In genomic region chr2:2573658-2574293, GRCh38 we compare ENCODE assay signal across 13 cellular contexts.
DNase-seq lines count a peak whose midpoint lies in the region; ATAC-seq, FAIRE-seq and TF ChIP-seq lines count a peak whose summit lies in the region.
"Had no signal": no experiment of that assay in that cellular context is flagged by ENCODE, and none has a peak within 500 bp of the region (broad histone marks: within the 10 kb centered on the region; RNA-seq: fewer than 3 reads in every experiment).

No MANE protein-coding gene starts in this region.

- H3K27ac ChIP-seq in K562 (ENCODE audit: extremely low read depth, low read depth, low read length) (no peak overlapping the region; the same call in 2 of the 3 replicates), spleen (no peak overlapping the region)

- peak; percentile 53 for ATAC-seq in activated naive CD4-positive, alpha-beta T cell treated with anti-CD3 and anti-CD28 coated beads, Interleukin-2, amount 50 U/mL, for 72 hours
- ATAC-seq in K562 = no peak
- ATAC-seq in HG02571 (IDR thresholded peaks at IDR 0.05; ENCODE audit: unreplicated experiment) = no peak
- no peak for ATAC-seq in activated CD4-positive, CD25-positive, alpha-beta regulatory T cell treated with anti-CD3 and anti-CD28 coated beads, Interleukin-2, amount 50 U/mL, for 24 hours
- ATAC-seq in HG03139 (IDR thresholded peaks at IDR 0.05; ENCODE audit: unreplicated experiment) = no peak

- no peak for TF ChIP-seq CTCF in K562 (IDR thresholded peaks at IDR 0.05 in 2 of 3, conservative IDR thresholded peaks at IDR 0.05 in 1 of 3; ENCODE audit: insufficient read depth in 2 of 3, low read depth in 1 of 3, low read length in 3 of 3)
- TF ChIP-seq CTCF in spleen (IDR thresholded peaks at IDR 0.05 in 8 of 11, conservative IDR thresholded peaks at IDR 0.05 in 3 of 11) = no peak

- in situ Hi-C loops in KBM-7 (cut with MboI; ENCODE audit: low pct_unique_long_range_greater_than_20kb, low sequenced_read_pairs) (no loop called here), K562 (cut with MboI) (no loop called here)

- peaks cover 8% of the 10 kb centered on the region; the same call in 1 of the 2 replicates for H3K9me3 ChIP-seq in K562 (replicated peaks; ENCODE audit: control insufficient read depth, insufficient read depth, low read depth, low read length)
- peaks cover 0 to 3% (median 0%) of the 10 kb centered on the region in 8 donors for H3K9me3 ChIP-seq in spleen

- H3K27me3 ChIP-seq in K562 (ENCODE audit: control insufficient read depth in 2 of 2, insufficient read depth in 2 of 2, low read length in 2 of 2) = peaks cover 7 to 48% of the 10 kb centered on the region in 2 experiments; a peak in 4 of 5 replicates
- H3K27me3 ChIP-seq in spleen (replicated peaks in 1 of 7) = peaks cover 0 to 7% (median 0%) of the 10 kb centered on the region in 7 donors

- H3K4me2 ChIP-seq in K562 (ENCODE audit: insufficient read depth, low read length) = no peak overlapping the region

- intact Hi-C loops in K562 (cut with micrococcal nuclease) = no loop called here
- intact Hi-C loops in spleen (cut with DNase I; ENCODE audit: low total_unique reads) = no loop called here

- TF ChIP-seq EP300 in K562 (IDR thresholded peaks at IDR 0.05; ENCODE audit: low read length) = no peak

- no peak for TF ChIP-seq RAD21 in K562 (CRISPR knock-in tag; conservative IDR thresholded peaks at IDR 0.05 in 1 of 2, IDR thresholded peaks at IDR 0.05 in 1 of 2)

- DNase-seq in activated naive CD4-positive, alpha-beta T cell treated with anti-CD3 and anti-CD28 coated beads, Interleukin-2, amount 50 U/mL, for 72 hours (ENCODE audit: low spot score in 2 of 2) = no peak
- no peak for DNase-seq in activated naive CD4-positive, alpha-beta T cell treated with anti-CD3 and anti-CD28 coated beads, Interleukin-2, amount 50 U/mL, for 16 hours
- DNase-seq in KBM-7 (peak; percentile 8), K562 (ENCODE audit: extremely low read depth in 1 of 4, low spot score in 3 of 4) (peak in 1 of 4 experiments; percentile 6), spleen (peak; percentile 25)
- DNase-seq: amygdala, foreskin melanocyte, NCI-H1092 treated with DMSO at 0.1 percent for 48 hours had no signal

- no peak overlapping the region for H2AFZ ChIP-seq in K562 (ENCODE audit: low read depth, low read length)

- peaks cover 0 to 4% of the 10 kb centered on the region in 2 experiments; a peak in 1 of 5 replicates for H3K4me1 ChIP-seq in K562 (replicated peaks in 1 of 2; ENCODE audit: control insufficient read depth in 2 of 2, insufficient read depth in 2 of 2, low read length in 2 of 2)
- no peaks in the 10 kb centered on the region for H3K4me1 ChIP-seq in spleen

- H3K79me2 ChIP-seq in K562 (ENCODE audit: control insufficient read depth, insufficient read depth, low read length) = no peaks in the 10 kb centered on the region

- FAIRE-seq in K562 (lab: Jason Lieb, UNC) = peak; percentile 54
- FAIRE-seq: H54 had no signal

- POLR2A ChIA-PET in K562 (lab: Yijun Ruan, JAX) = no interaction called here

- H3K4me3 ChIP-seq in K562 = no peak overlapping the region
- H3K4me3 ChIP-seq in spleen = no peak overlapping the region

- H4K20me1 ChIP-seq in K562 (replicated peaks; ENCODE audit: control insufficient read depth, insufficient read depth, low read length) = no peaks in the 10 kb centered on the region

- TF ChIP-seq POLR2A in K562 (conservative IDR thresholded peaks at IDR 0.05) = no peak
- TF ChIP-seq POLR2A in spleen (IDR thresholded peaks at IDR 0.05) = no peak

- CTCF ChIA-PET in K562 (lab: Yijun Ruan, JAX; ENCODE audit: low intra/inter-chr PET ratio) = no interaction called here

- H3K27ac Mint-ChIP-seq in activated naive CD4-positive, alpha-beta T cell treated with anti-CD3 and anti-CD28 coated beads, Interleukin-2, amount 50 U/mL, for 72 hours = no peak overlapping the region

- no peaks in the 10 kb centered on the region for H3K9me3 Mint-ChIP-seq in activated naive CD4-positive, alpha-beta T cell treated with anti-CD3 and anti-CD28 coated beads, Interleukin-2, amount 50 U/mL, for 72 hours
- H3K9me3 Mint-ChIP-seq: neural crest cell had no signal

- no TSS peak for BruUV-seq in K562 (replicated peaks; lab: Mats Ljungman, UMichigan)

- 15% methylated on average over 15 of the region's 15 CpGs for WGBS in K562 (ENCODE audit: insufficient coverage, low coverage, missing lambda C conversion rate)
- 93 to 97% (median 95%) methylated on average over 15 of the region's 15 CpGs for WGBS in spleen, 5 donors

- H3K36me3 ChIP-seq in K562 (ENCODE audit: control insufficient read depth, insufficient read depth, low read length) = no peaks in the 10 kb centered on the region
- no peaks in the 10 kb centered on the region for H3K36me3 ChIP-seq in spleen

- H3K36me3 Mint-ChIP-seq in activated naive CD4-positive, alpha-beta T cell treated with anti-CD3 and anti-CD28 coated beads, Interleukin-2, amount 50 U/mL, for 72 hours = no peaks in the 10 kb centered on the region

- no peak overlapping the region for H3K9ac ChIP-seq in K562 (ENCODE audit: insufficient read depth in 1 of 2, low read depth in 2 of 2, low read length in 2 of 2)

- no peaks in the 10 kb centered on the region for H3K9me1 ChIP-seq in K562 (ENCODE audit: control insufficient read depth, insufficient read depth, low read length)

TF ChIP-seq in K562, 482 proteins besides CTCF, POLR2A, EP300 and RAD21 (continues in another document):
- TF ChIP-seq ZNF395 (CRISPR knock-in tag; IDR thresholded peaks at IDR 0.05) (peak; percentile 23; the same call in 1 of the 2 replicates), JUN (IDR thresholded peaks at IDR 0.05; ENCODE audit: borderline replicate concordance, low read depth, low read length) (0 out of 2 replicates have a peak, but pooled peaks have one; percentile 26), JUN (CRISPR knock-in tag; IDR thresholded peaks at IDR 0.05; ENCODE audit: borderline replicate concordance) (peak; percentile 99), KHSRP (IDR thresholded peaks at IDR 0.05) (peak; percentile 99), CREM (IDR thresholded peaks at IDR 0.05; ENCODE audit: low read depth) (peak; percentile 97), ATF1 (CRISPR knock-in tag; IDR thresholded peaks at IDR 0.05) (peak; percentile 64), ATF1 (tag; IDR thresholded peaks at IDR 0.05) (peak; percentile 100), ETV6 (IDR thresholded peaks at IDR 0.05; ENCODE audit: borderline replicate concordance in 1 of 2, low read depth in 2 of 2, low read length in 1 of 2) (no peak), ETV6 (CRISPR knock-in tag; IDR thresholded peaks at IDR 0.05; ENCODE audit: borderline replicate concordance) (no peak), JUNB (CRISPR knock-in tag; conservative IDR thresholded peaks at IDR 0.05) (peak; percentile 89), MTA3 (IDR thresholded peaks at IDR 0.05; ENCODE audit: borderline replicate concordance) (peak; percentile 98), MLLT1 (IDR thresholded peaks at IDR 0.05) (peak in 1 of 2 experiments; percentile 49; a peak in 2 of 4 replicates), ATF7 (IDR thresholded peaks at IDR 0.05) (peak; percentile 97), FOXP4 (CRISPR knock-in tag; IDR thresholded peaks at IDR 0.05; ENCODE audit: borderline replicate concordance) (no peak; the same call in 1 of the 2 replicates), TGIF2 (CRISPR knock-in tag; IDR thresholded peaks at IDR 0.05) (no peak)

Comparison
In these comparisons a context has a peak if more than half of its experiments do, and no peak if none do; other contexts are left out.
1. ATAC-seq: peak in activated naive CD4-positive, alpha-beta T cell treated with anti-CD3 and anti-CD28 coated beads, Interleukin-2, amount 50 U/mL, for 72 hours (2 of 2); none in K562 (single experiment), HG02571 (single experiment), activated CD4-positive, CD25-positive, alpha-beta regulatory T cell treated with anti-CD3 and anti-CD28 coated beads, Interleukin-2, amount 50 U/mL, for 24 hours (0 of 2) and HG03139 (single experiment).
2. DNase-seq: peak in KBM-7 (single experiment) and spleen (single experiment); none in activated naive CD4-positive, alpha-beta T cell treated with anti-CD3 and anti-CD28 coated beads, Interleukin-2, amount 50 U/mL, for 72 hours (0 of 2) and activated naive CD4-positive, alpha-beta T cell treated with anti-CD3 and anti-CD28 coated beads, Interleukin-2, amount 50 U/mL, for 16 hours (single experiment).